Comparison of ENCODE assay signal across 1 cellular context in the genomic region with DNA sequence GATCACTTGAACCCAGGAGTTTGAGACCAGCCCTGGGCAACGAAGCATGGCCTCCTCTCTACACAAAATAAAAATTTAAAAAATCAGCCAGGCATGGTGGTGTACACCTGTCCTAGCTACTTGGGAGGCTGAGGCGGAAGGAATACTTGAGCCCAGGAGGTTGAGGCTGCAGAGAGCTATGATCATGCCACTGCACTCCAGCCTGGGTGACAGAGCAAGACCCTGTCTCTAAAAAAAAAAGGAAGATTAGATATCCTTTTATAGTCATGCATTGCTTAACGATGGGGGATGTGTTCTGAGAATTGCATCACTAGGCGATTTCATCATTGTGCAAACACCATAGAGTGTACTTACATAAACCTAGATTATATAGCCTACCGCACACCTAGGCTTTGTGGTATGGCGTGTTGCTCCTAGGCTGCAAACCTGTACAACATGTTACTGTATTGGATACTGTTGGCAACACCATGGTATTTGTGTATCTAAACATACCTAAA.
TF ChIP-seq lines count a peak whose summit lies in the region.

No MANE protein-coding gene starts in this region.

TF ChIP-seq in HepG2, 621 proteins besides CTCF, POLR2A, EP300 and RAD21 (continues in another document):
- TF ChIP-seq ZNF550 (CRISPR knock-in tag; IDR thresholded peaks at IDR 0.05; ENCODE audit: borderline replicate concordance) (no peak), ZNF563 (CRISPR knock-in tag; IDR thresholded peaks at IDR 0.05) (0 out of 2 replicates have a peak, but pooled peaks have one; percentile 29), REPIN1 (CRISPR knock-in tag; IDR thresholded peaks at IDR 0.05; ENCODE audit: borderline replicate concordance, low read depth) (peak; percentile 65; the same call in 1 of the 2 replicates), PHF5A (CRISPR knock-in tag; IDR thresholded peaks at IDR 0.05; ENCODE audit: low read depth, unreplicated experiment) (peak; percentile 85), ZNF652 (CRISPR knock-in tag; IDR thresholded peaks at IDR 0.05; ENCODE audit: borderline replicate concordance, low read depth) (peak; percentile 14; the same call in 1 of the 2 replicates), ZC3H13 (CRISPR knock-in tag; IDR thresholded peaks at IDR 0.05) (no peak), FOSL2 (CRISPR knock-in tag; IDR thresholded peaks at IDR 0.05) (peak; percentile 77), HOXA3 (CRISPR knock-in tag; IDR thresholded peaks at IDR 0.05) (peak; percentile 76), PCBP2 (optimal IDR thresholded peaks at IDR 0.05; ENCODE audit: low read depth, low read length, poor library complexity, severe bottlenecking) (no peak), ZNF253 (CRISPR knock-in tag; IDR thresholded peaks at IDR 0.05; ENCODE audit: borderline replicate concordance) (no peak), NR2F1 (CRISPR knock-in tag; IDR thresholded peaks at IDR 0.05) (peak in 1 of 2 experiments; percentile 61; a peak in 2 of 4 replicates), ZNF136 (CRISPR knock-in tag; IDR thresholded peaks at IDR 0.05; ENCODE audit: low read depth) (0 out of 2 replicates have a peak, but pooled peaks have one; percentile 63), ZNF343 (CRISPR knock-in tag; IDR thresholded peaks at IDR 0.05) (no peak), ZNF670 (CRISPR knock-in tag; IDR thresholded peaks at IDR 0.05; ENCODE audit: borderline replicate concordance) (peak; percentile 60; the same call in 1 of the 2 replicates), CEBPB (IDR thresholded peaks at IDR 0.05; ENCODE audit: borderline replicate concordance, low read depth, low read length) (peak; percentile 99), ZMAT3 (CRISPR knock-in tag; conservative IDR thresholded peaks at IDR 0.05) (peak; percentile 70; the same call in 1 of the 2 replicates), HOXA5 (CRISPR knock-in tag; IDR thresholded peaks at IDR 0.05) (peak; percentile 71; the same call in 1 of the 2 replicates), ATF7 (IDR thresholded peaks at IDR 0.05) (peak; percentile 91), ATF7 (CRISPR knock-in tag; IDR thresholded peaks at IDR 0.05) (peak; percentile 85; the same call in 1 of the 2 replicates), ZNF3 (CRISPR knock-in tag; IDR thresholded peaks at IDR 0.05) (no peak), ZNF788 (CRISPR knock-in tag; IDR thresholded peaks at IDR 0.05; ENCODE audit: borderline replicate concordance) (0 out of 2 replicates have a peak, but pooled peaks have one; percentile 52), ZNF431 (CRISPR knock-in tag; IDR thresholded peaks at IDR 0.05; ENCODE audit: borderline replicate concordance, low read depth) (0 out of 2 replicates have a peak, but pooled peaks have one; percentile 35)
- TF ChIP-seq, protein P1, sequence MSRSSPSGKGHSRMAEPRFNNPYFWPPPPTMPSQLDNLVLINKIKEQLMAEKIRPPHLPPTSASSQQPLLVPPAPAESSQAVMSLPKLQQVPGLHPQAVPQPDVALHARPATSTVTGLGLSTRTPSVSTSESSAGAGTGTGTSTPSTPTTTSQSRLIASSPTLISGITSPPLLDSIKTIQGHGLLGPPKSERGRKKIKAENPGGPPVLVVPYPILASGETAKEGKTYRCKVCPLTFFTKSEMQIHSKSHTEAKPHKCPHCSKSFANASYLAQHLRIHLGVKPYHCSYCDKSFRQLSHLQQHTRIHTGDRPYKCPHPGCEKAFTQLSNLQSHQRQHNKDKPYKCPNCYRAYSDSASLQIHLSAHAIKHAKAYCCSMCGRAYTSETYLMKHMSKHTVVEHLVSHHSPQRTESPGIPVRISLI (CRISPR knock-in tag; IDR thresholded peaks at IDR 0.05; ENCODE audit: borderline replicate concordance), result peak; percentile 99
- TF ChIP-seq, protein P2, sequence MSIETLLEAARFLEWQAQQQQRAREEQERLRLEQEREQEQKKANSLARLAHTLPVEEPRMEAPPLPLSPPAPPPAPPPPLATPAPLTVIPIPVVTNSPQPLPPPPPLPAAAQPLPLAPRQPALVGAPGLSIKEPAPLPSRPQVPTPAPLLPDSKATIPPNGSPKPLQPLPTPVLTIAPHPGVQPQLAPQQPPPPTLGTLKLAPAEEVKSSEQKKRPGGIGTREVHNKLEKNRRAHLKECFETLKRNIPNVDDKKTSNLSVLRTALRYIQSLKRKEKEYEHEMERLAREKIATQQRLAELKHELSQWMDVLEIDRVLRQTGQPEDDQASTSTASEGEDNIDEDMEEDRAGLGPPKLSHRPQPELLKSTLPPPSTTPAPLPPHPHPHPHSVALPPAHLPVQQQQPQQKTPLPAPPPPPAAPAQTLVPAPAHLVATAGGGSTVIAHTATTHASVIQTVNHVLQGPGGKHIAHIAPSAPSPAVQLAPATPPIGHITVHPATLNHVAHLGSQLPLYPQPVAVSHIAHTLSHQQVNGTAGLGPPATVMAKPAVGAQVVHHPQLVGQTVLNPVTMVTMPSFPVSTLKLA (IDR thresholded peaks at IDR 0.05), result no peak
- TF ChIP-seq, protein P3, sequence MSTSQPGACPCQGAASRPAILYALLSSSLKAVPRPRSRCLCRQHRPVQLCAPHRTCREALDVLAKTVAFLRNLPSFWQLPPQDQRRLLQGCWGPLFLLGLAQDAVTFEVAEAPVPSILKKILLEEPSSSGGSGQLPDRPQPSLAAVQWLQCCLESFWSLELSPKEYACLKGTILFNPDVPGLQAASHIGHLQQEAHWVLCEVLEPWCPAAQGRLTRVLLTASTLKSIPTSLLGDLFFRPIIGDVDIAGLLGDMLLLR (CRISPR knock-in tag; IDR thresholded peaks at IDR 0.05), result no peak
- TF ChIP-seq, protein P4, sequence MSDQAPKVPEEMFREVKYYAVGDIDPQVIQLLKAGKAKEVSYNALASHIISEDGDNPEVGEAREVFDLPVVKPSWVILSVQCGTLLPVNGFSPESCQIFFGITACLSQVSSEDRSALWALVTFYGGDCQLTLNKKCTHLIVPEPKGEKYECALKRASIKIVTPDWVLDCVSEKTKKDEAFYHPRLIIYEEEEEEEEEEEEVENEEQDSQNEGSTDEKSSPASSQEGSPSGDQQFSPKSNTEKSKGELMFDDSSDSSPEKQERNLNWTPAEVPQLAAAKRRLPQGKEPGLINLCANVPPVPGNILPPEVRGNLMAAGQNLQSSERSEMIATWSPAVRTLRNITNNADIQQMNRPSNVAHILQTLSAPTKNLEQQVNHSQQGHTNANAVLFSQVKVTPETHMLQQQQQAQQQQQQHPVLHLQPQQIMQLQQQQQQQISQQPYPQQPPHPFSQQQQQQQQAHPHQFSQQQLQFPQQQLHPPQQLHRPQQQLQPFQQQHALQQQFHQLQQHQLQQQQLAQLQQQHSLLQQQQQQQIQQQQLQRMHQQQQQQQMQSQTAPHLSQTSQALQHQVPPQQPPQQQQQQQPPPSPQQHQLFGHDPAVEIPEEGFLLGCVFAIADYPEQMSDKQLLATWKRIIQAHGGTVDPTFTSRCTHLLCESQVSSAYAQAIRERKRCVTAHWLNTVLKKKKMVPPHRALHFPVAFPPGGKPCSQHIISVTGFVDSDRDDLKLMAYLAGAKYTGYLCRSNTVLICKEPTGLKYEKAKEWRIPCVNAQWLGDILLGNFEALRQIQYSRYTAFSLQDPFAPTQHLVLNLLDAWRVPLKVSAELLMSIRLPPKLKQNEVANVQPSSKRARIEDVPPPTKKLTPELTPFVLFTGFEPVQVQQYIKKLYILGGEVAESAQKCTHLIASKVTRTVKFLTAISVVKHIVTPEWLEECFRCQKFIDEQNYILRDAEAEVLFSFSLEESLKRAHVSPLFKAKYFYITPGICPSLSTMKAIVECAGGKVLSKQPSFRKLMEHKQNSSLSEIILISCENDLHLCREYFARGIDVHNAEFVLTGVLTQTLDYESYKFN (CRISPR knock-in tag; conservative IDR thresholded peaks at IDR 0.05), result peak; percentile 84
- TF ChIP-seq, protein P5, sequence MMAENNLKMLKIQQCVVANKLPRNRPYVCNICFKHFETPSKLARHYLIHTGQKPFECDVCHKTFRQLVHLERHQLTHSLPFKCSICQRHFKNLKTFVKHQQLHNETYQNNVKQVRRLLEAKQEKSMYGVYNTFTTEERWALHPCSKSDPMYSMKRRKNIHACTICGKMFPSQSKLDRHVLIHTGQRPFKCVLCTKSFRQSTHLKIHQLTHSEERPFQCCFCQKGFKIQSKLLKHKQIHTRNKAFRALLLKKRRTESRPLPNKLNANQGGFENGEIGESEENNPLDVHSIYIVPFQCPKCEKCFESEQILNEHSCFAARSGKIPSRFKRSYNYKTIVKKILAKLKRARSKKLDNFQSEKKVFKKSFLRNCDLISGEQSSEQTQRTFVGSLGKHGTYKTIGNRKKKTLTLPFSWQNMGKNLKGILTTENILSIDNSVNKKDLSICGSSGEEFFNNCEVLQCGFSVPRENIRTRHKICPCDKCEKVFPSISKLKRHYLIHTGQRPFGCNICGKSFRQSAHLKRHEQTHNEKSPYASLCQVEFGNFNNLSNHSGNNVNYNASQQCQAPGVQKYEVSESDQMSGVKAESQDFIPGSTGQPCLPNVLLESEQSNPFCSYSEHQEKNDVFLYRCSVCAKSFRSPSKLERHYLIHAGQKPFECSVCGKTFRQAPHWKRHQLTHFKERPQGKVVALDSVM (CRISPR knock-in tag; IDR thresholded peaks at IDR 0.05), result peak; percentile 90
- TF ChIP-seq, protein P6, sequence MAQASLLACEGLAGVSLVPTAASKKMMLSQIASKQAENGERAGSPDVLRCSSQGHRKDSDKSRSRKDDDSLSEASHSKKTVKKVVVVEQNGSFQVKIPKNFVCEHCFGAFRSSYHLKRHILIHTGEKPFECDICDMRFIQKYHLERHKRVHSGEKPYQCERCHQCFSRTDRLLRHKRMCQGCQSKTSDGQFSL (CRISPR knock-in tag; IDR thresholded peaks at IDR 0.05), result 0 out of 2 replicates have a peak, but pooled peaks have one; percentile 41
- TF ChIP-seq, protein P7, sequence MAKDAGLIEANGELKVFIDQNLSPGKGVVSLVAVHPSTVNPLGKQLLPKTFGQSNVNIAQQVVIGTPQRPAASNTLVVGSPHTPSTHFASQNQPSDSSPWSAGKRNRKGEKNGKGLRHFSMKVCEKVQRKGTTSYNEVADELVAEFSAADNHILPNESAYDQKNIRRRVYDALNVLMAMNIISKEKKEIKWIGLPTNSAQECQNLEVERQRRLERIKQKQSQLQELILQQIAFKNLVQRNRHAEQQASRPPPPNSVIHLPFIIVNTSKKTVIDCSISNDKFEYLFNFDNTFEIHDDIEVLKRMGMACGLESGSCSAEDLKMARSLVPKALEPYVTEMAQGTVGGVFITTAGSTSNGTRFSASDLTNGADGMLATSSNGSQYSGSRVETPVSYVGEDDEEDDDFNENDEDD (CRISPR knock-in tag; IDR thresholded peaks at IDR 0.05; ENCODE audit: borderline replicate concordance), result peak; percentile 36; the same call in 1 of the 2 replicates
- TF ChIP-seq, protein P8, sequence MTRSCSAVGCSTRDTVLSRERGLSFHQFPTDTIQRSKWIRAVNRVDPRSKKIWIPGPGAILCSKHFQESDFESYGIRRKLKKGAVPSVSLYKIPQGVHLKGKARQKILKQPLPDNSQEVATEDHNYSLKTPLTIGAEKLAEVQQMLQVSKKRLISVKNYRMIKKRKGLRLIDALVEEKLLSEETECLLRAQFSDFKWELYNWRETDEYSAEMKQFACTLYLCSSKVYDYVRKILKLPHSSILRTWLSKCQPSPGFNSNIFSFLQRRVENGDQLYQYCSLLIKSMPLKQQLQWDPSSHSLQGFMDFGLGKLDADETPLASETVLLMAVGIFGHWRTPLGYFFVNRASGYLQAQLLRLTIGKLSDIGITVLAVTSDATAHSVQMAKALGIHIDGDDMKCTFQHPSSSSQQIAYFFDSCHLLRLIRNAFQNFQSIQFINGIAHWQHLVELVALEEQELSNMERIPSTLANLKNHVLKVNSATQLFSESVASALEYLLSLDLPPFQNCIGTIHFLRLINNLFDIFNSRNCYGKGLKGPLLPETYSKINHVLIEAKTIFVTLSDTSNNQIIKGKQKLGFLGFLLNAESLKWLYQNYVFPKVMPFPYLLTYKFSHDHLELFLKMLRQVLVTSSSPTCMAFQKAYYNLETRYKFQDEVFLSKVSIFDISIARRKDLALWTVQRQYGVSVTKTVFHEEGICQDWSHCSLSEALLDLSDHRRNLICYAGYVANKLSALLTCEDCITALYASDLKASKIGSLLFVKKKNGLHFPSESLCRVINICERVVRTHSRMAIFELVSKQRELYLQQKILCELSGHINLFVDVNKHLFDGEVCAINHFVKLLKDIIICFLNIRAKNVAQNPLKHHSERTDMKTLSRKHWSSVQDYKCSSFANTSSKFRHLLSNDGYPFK (CRISPR knock-in tag; IDR thresholded peaks at IDR 0.05; ENCODE audit: borderline replicate concordance), result no peak
- TF ChIP-seq, protein P9, sequence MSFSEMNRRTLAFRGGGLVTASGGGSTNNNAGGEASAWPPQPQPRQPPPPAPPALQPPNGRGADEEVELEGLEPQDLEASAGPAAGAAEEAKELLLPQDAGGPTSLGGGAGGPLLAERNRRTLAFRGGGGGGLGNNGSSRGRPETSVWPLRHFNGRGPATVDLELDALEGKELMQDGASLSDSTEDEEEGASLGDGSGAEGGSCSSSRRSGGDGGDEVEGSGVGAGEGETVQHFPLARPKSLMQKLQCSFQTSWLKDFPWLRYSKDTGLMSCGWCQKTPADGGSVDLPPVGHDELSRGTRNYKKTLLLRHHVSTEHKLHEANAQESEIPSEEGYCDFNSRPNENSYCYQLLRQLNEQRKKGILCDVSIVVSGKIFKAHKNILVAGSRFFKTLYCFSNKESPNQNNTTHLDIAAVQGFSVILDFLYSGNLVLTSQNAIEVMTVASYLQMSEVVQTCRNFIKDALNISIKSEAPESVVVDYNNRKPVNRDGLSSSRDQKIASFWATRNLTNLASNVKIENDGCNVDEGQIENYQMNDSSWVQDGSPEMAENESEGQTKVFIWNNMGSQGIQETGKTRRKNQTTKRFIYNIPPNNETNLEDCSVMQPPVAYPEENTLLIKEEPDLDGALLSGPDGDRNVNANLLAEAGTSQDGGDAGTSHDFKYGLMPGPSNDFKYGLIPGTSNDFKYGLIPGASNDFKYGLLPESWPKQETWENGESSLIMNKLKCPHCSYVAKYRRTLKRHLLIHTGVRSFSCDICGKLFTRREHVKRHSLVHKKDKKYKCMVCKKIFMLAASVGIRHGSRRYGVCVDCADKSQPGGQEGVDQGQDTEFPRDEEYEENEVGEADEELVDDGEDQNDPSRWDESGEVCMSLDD (CRISPR knock-in tag; IDR thresholded peaks at IDR 0.05; ENCODE audit: borderline replicate concordance), result no peak
- TF ChIP-seq, protein P10, sequence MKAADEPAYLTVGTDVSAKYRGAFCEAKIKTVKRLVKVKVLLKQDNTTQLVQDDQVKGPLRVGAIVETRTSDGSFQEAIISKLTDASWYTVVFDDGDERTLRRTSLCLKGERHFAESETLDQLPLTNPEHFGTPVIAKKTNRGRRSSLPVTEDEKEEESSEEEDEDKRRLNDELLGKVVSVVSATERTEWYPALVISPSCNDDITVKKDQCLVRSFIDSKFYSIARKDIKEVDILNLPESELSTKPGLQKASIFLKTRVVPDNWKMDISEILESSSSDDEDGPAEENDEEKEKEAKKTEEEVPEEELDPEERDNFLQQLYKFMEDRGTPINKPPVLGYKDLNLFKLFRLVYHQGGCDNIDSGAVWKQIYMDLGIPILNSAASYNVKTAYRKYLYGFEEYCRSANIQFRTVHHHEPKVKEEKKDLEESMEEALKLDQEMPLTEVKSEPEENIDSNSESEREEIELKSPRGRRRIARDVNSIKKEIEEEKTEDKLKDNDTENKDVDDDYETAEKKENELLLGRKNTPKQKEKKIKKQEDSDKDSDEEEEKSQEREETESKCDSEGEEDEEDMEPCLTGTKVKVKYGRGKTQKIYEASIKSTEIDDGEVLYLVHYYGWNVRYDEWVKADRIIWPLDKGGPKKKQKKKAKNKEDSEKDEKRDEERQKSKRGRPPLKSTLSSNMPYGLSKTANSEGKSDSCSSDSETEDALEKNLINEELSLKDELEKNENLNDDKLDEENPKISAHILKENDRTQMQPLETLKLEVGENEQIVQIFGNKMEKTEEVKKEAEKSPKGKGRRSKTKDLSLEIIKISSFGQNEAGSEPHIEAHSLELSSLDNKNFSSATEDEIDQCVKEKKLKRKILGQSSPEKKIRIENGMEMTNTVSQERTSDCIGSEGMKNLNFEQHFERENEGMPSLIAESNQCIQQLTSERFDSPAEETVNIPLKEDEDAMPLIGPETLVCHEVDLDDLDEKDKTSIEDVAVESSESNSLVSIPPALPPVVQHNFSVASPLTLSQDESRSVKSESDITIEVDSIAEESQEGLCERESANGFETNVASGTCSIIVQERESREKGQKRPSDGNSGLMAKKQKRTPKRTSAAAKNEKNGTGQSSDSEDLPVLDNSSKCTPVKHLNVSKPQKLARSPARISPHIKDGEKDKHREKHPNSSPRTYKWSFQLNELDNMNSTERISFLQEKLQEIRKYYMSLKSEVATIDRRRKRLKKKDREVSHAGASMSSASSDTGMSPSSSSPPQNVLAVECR (CRISPR knock-in tag; IDR thresholded peaks at IDR 0.05; ENCODE audit: borderline replicate concordance), result peak; percentile 53; the same call in 1 of the 2 replicates
